In the genomic region with DNA sequence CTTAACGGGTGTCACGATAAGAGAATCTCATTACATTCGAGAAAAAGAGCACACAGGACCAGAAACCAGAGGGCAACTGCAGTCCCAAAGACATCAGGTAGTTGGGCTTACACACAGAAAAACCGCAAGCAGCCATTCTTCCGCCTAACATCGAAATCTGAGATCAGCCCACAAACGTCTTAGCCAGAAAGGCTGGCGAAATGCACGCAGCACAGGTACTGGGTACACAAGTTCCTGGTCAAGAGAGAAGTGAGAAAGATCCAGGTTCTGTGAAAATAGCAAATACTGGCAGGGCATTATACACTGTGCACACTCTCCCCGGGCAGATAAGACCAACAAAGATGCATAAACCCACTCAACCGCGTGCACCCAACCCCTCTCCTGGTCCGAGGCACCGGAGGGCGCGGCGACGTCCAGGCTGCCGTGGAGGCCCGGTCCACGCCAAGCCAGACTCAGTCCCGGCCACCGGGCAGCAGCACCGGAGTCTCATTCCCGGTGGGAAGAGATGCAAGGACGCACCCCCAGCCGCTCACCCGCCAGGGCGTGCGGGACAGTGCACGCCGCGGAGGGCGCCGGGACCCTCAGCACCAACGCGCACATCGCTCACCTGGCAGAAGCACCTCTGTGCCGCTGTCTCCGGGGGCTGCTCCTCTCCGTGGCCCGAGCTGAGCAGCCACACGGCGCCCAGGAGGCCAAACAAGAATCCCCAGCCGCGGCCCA, we compare ENCODE assay signal across 8 cellular contexts. TPM values are rescaled to one million over a fixed set of nuclear protein-coding genes. Genes with fewer than 3 reads are reported as not detected.
DNase-seq lines count a peak whose midpoint lies in the region; ATAC-seq and TF ChIP-seq lines count a peak whose summit lies in the region.

No MANE protein-coding gene starts in this region.

- H3K27me3 Mint-ChIP-seq in IgD-negative memory B cell: no peaks in the 10 kb centered on the region
- no peaks in the 10 kb centered on the region for H3K27me3 Mint-ChIP-seq in activated naive CD8-positive, alpha-beta T cell treated with anti-CD3 and anti-CD28 coated beads, Interleukin-2, amount 10 ng/mL, durations not matched to agents 7 days and 5 days

- no peaks in the 10 kb centered on the region for H3K27me3 ChIP-seq in right atrium auricular region

- H3K36me3 Mint-ChIP-seq in IgD-negative memory B cell: no peaks in the 10 kb centered on the region
- H3K36me3 Mint-ChIP-seq in activated naive CD8-positive, alpha-beta T cell treated with anti-CD3 and anti-CD28 coated beads, Interleukin-2, amount 10 ng/mL, durations not matched to agents 7 days and 5 days: peaks cover 33% of the 10 kb centered on the region

- POLR2A ChIA-PET in activated naive CD8-positive, alpha-beta T cell treated with anti-CD3 and anti-CD28 coated beads, Interleukin-2, amount 10 ng/mL, durations not matched to agents 7 days and 5 days (lab: Charles Lee): interaction anchor here (0.6 to 4.4 kb wide), 11 partner anchors 9 to 457 kb away, joined by 3 to 36 read pairs (median 6); a partner anchor contains a TSS

- TF ChIP-seq CTCF in right atrium auricular region (IDR thresholded peaks at IDR 0.05): no peak
- no peak for TF ChIP-seq CTCF in retinal pigment epithelial cell (conservative IDR thresholded peaks at IDR 0.05; ENCODE audit: low read depth, low read length)

- H3K4me3 Mint-ChIP-seq in IgD-negative memory B cell: peak overlapping the region; percentile 92 to 99 (median 98)
- peak overlapping the region; percentile 92 for H3K4me3 Mint-ChIP-seq in activated naive CD8-positive, alpha-beta T cell treated with anti-CD3 and anti-CD28 coated beads, Interleukin-2, amount 10 ng/mL, durations not matched to agents 7 days and 5 days

- DNase-seq in ELR (ENCODE audit: low read depth): peak; percentile 73
- DNase-seq in activated naive CD8-positive, alpha-beta T cell treated with anti-CD3 and anti-CD28 coated beads, Interleukin-2, amount 10 ng/mL, durations not matched to agents 7 days and 5 days: peak; percentile 66
- DNase-seq in right atrium auricular region (ENCODE audit: low spot score): no peak
- DNase-seq in retinal pigment epithelial cell (ENCODE audit: low read depth): no peak
- no peak for DNase-seq in GOT3 (lab: John Stamatoyannopoulos, UW)

- peaks cover 19 to 36% (median 22%) of the 10 kb centered on the region in 3 donors for H3K4me1 Mint-ChIP-seq in IgD-negative memory B cell
- H3K4me1 Mint-ChIP-seq in activated naive CD8-positive, alpha-beta T cell treated with anti-CD3 and anti-CD28 coated beads, Interleukin-2, amount 10 ng/mL, durations not matched to agents 7 days and 5 days: peaks cover 31% of the 10 kb centered on the region

- H3K4me1 ChIP-seq in right atrium auricular region: peaks cover 0 to 27% of the 10 kb centered on the region in 2 donors

- no peaks in the 10 kb centered on the region for H3K9me3 ChIP-seq in right atrium auricular region

- ATAC-seq in GM21576 (IDR thresholded peaks at IDR 0.05; ENCODE audit: unreplicated experiment) (peak; percentile 51), SK-N-SH treated with all-trans-retinoic acid at 6 μM for 48 hours (peak; percentile 59)
- ATAC-seq in activated naive CD8-positive, alpha-beta T cell treated with anti-CD3 and anti-CD28 coated beads, Interleukin-2, amount 10 ng/mL, durations not matched to agents 7 days and 5 days (ENCODE audit: low read depth): peak; percentile 53

- no peaks in the 10 kb centered on the region for H3K9me3 Mint-ChIP-seq in IgD-negative memory B cell
- H3K9me3 Mint-ChIP-seq in activated naive CD8-positive, alpha-beta T cell treated with anti-CD3 and anti-CD28 coated beads, Interleukin-2, amount 10 ng/mL, durations not matched to agents 7 days and 5 days: no peaks in the 10 kb centered on the region

- no peaks in the 10 kb centered on the region for H3K36me3 ChIP-seq in right atrium auricular region

- H3K4me3 ChIP-seq in right atrium auricular region: peak overlapping the region; percentile 77 to 95
- peak overlapping the region; percentile 73 for H3K4me3 ChIP-seq in retinal pigment epithelial cell (ENCODE audit: low read length)

- peak overlapping the region; percentile 96 to 99 for H3K27ac ChIP-seq in right atrium auricular region

- peak overlapping the region; percentile 39 to 95 (median 72) for H3K27ac Mint-ChIP-seq in IgD-negative memory B cell
- H3K27ac Mint-ChIP-seq in activated naive CD8-positive, alpha-beta T cell treated with anti-CD3 and anti-CD28 coated beads, Interleukin-2, amount 10 ng/mL, durations not matched to agents 7 days and 5 days: peak overlapping the region; percentile 95

TF ChIP-seq in SK-N-SH treated with all-trans-retinoic acid at 6 μM for 48 hours, 23 proteins besides CTCF, POLR2A, EP300 and RAD21 (continues in another document):
- TF ChIP-seq, protein P1, sequence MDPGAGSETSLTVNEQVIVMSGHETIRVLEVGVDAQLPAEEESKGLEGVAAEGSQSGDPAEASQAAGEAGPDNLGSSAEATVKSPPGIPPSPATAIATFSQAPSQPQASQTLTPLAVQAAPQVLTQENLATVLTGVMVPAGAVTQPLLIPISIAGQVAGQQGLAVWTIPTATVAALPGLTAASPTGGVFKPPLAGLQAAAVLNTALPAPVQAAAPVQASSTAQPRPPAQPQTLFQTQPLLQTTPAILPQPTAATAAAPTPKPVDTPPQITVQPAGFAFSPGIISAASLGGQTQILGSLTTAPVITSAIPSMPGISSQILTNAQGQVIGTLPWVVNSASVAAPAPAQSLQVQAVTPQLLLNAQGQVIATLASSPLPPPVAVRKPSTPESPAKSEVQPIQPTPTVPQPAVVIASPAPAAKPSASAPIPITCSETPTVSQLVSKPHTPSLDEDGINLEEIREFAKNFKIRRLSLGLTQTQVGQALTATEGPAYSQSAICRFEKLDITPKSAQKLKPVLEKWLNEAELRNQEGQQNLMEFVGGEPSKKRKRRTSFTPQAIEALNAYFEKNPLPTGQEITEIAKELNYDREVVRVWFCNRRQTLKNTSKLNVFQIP (CRISPR knock-in tag; IDR thresholded peaks at IDR 0.05; ENCODE audit: borderline replicate concordance, low read depth): no peak
- TF ChIP-seq, protein P2, sequence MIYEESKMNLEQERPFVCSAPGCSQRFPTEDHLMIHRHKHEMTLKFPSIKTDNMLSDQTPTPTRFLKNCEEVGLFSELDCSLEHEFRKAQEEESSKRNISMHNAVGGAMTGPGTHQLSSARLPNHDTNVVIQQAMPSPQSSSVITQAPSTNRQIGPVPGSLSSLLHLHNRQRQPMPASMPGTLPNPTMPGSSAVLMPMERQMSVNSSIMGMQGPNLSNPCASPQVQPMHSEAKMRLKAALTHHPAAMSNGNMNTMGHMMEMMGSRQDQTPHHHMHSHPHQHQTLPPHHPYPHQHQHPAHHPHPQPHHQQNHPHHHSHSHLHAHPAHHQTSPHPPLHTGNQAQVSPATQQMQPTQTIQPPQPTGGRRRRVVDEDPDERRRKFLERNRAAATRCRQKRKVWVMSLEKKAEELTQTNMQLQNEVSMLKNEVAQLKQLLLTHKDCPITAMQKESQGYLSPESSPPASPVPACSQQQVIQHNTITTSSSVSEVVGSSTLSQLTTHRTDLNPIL (CRISPR knock-in tag; IDR thresholded peaks at IDR 0.05; ENCODE audit: low read depth): no peak
- TF ChIP-seq OSR1 (CRISPR knock-in tag; IDR thresholded peaks at IDR 0.05): no peak
- no peak for TF ChIP-seq RARB (CRISPR knock-in tag; IDR thresholded peaks at IDR 0.05)
- TF ChIP-seq TCF4 (CRISPR knock-in tag; IDR thresholded peaks at IDR 0.05; ENCODE audit: borderline replicate concordance): no peak
- no peak for TF ChIP-seq TOX (CRISPR knock-in tag; IDR thresholded peaks at IDR 0.05; ENCODE audit: borderline replicate concordance)
- TF ChIP-seq, protein P3, sequence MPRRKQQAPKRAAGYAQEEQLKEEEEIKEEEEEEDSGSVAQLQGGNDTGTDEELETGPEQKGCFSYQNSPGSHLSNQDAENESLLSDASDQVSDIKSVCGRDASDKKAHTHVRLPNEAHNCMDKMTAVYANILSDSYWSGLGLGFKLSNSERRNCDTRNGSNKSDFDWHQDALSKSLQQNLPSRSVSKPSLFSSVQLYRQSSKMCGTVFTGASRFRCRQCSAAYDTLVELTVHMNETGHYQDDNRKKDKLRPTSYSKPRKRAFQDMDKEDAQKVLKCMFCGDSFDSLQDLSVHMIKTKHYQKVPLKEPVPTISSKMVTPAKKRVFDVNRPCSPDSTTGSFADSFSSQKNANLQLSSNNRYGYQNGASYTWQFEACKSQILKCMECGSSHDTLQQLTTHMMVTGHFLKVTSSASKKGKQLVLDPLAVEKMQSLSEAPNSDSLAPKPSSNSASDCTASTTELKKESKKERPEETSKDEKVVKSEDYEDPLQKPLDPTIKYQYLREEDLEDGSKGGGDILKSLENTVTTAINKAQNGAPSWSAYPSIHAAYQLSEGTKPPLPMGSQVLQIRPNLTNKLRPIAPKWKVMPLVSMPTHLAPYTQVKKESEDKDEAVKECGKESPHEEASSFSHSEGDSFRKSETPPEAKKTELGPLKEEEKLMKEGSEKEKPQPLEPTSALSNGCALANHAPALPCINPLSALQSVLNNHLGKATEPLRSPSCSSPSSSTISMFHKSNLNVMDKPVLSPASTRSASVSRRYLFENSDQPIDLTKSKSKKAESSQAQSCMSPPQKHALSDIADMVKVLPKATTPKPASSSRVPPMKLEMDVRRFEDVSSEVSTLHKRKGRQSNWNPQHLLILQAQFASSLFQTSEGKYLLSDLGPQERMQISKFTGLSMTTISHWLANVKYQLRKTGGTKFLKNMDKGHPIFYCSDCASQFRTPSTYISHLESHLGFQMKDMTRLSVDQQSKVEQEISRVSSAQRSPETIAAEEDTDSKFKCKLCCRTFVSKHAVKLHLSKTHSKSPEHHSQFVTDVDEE (CRISPR knock-in tag; IDR thresholded peaks at IDR 0.05): no peak
- TF ChIP-seq BACH2 (CRISPR knock-in tag; IDR thresholded peaks at IDR 0.05; ENCODE audit: borderline replicate concordance): no peak

RNA-seq across cellular contexts. Expression of a gene that starts 0.4 kb away (rescaled TPM):
- polyA plus RNA-seq in IgD-negative memory B cell: 23.6 TPM
- 100 to 1,000 TPM; 185 to 203 TPM for total RNA-seq in activated naive CD8-positive, alpha-beta T cell treated with anti-CD3 and anti-CD28 coated beads, Interleukin-2, amount 10 ng/mL, durations not matched to agents 7 days and 5 days
- total RNA-seq in right atrium auricular region: 10 to 100 TPM; 11.3 to 12.2 TPM

RNA-seq across cellular contexts. Expression of a gene that starts 12.1 kb away (rescaled TPM):
- polyA plus RNA-seq in IgD-negative memory B cell: 56.2 TPM
- 10 to 100 TPM; 79.9 to 80.7 TPM for total RNA-seq in activated naive CD8-positive, alpha-beta T cell treated with anti-CD3 and anti-CD28 coated beads, Interleukin-2, amount 10 ng/mL, durations not matched to agents 7 days and 5 days
- 10 to 100 TPM; 60.1 to 77.4 TPM for total RNA-seq in right atrium auricular region

RNA-seq across cellular contexts. Expression of a gene that starts 35.0 kb away (rescaled TPM):
- polyA plus RNA-seq in IgD-negative memory B cell: 14.1 TPM
- total RNA-seq in activated naive CD8-positive, alpha-beta T cell treated with anti-CD3 and anti-CD28 coated beads, Interleukin-2, amount 10 ng/mL, durations not matched to agents 7 days and 5 days: 10 to 100 TPM; 25.1 to 29.5 TPM
- total RNA-seq in right atrium auricular region: 10 to 100 TPM in 1 of 2 donors, 1 to 10 TPM in 1; 8.7 to 16.0 TPM

Comparison
In these comparisons a context has a peak if more than half of its experiments do, and no peak if none do; other contexts are left out.
1. DNase-seq: peak in ELR (single experiment) and activated naive CD8-positive, alpha-beta T cell treated with anti-CD3 and anti-CD28 coated beads, Interleukin-2, amount 10 ng/mL, durations not matched to agents 7 days and 5 days (single experiment); none in right atrium auricular region (single experiment), retinal pigment epithelial cell (single experiment) and GOT3 (single experiment).
2. RNA of a gene that starts 0.4 kb away (total RNA-seq): 185 to 203 TPM in activated naive CD8-positive, alpha-beta T cell treated with anti-CD3 and anti-CD28 coated beads, Interleukin-2, amount 10 ng/mL, durations not matched to agents 7 days and 5 days; 11.3 to 12.2 TPM in right atrium auricular region; every median in the first group is over 10 times any median in the second.
3. Peak in every context shown above with its lines, with median percentiles within 50 percentile points of each other: ATAC-seq.